Comparison of ENCODE assay signal across 1 cellular context in genomic region chr5:126443374-126443851, GRCh38.
A peak's percentile ranks its signal among the peaks of the same experiment; 100 is the strongest.
TF ChIP-seq lines count a peak whose summit lies in the region.

No MANE protein-coding gene starts in this region.

TF ChIP-seq in GM12878, 131 proteins besides CTCF, POLR2A, EP300 and RAD21 (continued from another document):
- TF ChIP-seq PKNOX1 (IDR thresholded peaks at IDR 0.05): no peak; the same call in 1 of the 2 replicates
- peak; percentile 13 to 55; a peak in 1 of 4 replicates for TF ChIP-seq BHLHE40 (IDR thresholded peaks at IDR 0.05; ENCODE audit: borderline replicate concordance in 1 of 2, low read depth in 2 of 2, low read length in 1 of 2)
- TF ChIP-seq PML (IDR thresholded peaks at IDR 0.05; ENCODE audit: low read length): peak; percentile 45; the same call in 1 of the 2 replicates
- TF ChIP-seq SMAD1 (IDR thresholded peaks at IDR 0.05; ENCODE audit: low read depth, partially characterized antibody): peak; percentile 59
- TF ChIP-seq GATAD2B (conservative IDR thresholded peaks at IDR 0.05; ENCODE audit: low read depth): no peak
- TF ChIP-seq TCF3 (IDR thresholded peaks at IDR 0.05; ENCODE audit: borderline replicate concordance, insufficient read depth, low read depth, low read length): no peak
